ENCODE assay signal across 14 cellular contexts in genomic region chr6:167565884-167566491, GRCh38.
A peak's percentile ranks its signal among the peaks of the same experiment; 100 is the strongest.
DNase-seq lines count a peak whose midpoint lies in the region; ATAC-seq and TF ChIP-seq lines count a peak whose summit lies in the region.
"Had no signal": no experiment of that assay in that cellular context is flagged by ENCODE, and none has a peak within 500 bp of the region (broad histone marks: within the 10 kb centered on the region; RNA-seq: fewer than 3 reads in every experiment).

No MANE protein-coding gene starts in this region.

- no peaks in the 10 kb centered on the region for H3K27me3 ChIP-seq in SJCRH30

- peaks cover 10% of the 10 kb centered on the region for H3K27me3 Mint-ChIP-seq in type B pancreatic cell

- H3K9me3 ChIP-seq in SJCRH30 (replicated peaks) = no peaks in the 10 kb centered on the region

- no peak for TF ChIP-seq CTCF in type B pancreatic cell (conservative IDR thresholded peaks at IDR 0.05)

- H3K4me1 Mint-ChIP-seq in type B pancreatic cell (ENCODE audit: unreplicated experiment) = peaks cover 5% of the 10 kb centered on the region

- ATAC-seq in Right ventricle myocardium superior (ENCODE audit: poor library complexity) (peak; percentile 76), HG02678 (IDR thresholded peaks at IDR 0.05; ENCODE audit: unreplicated experiment) (no peak)

- H3K9me3 Mint-ChIP-seq in type B pancreatic cell = no peaks in the 10 kb centered on the region
- H3K9me3 Mint-ChIP-seq: mesothelial cell of epicardium had no signal

- peak; percentile 89 to 90 for DNase-seq in SJCRH30
- peak; percentile 47 for DNase-seq in Right ventricle myocardium superior
- DNase-seq in lung microvascular endothelial cell (ENCODE audit: low read depth in 2 of 2) = peak; percentile 53 to 79
- peak; percentile 53 for DNase-seq in type B pancreatic cell (ENCODE audit: extremely low spot score, unreplicated experiment)
- no peak for DNase-seq in NCI-H748 (lab: John Stamatoyannopoulos, UW; ENCODE audit: unreplicated experiment)
- DNase-seq in NCI-H146 (lab: John Stamatoyannopoulos, UW) = no peak
- DNase-seq in kidney glomerular epithelial cell (lab: John Stamatoyannopoulos, UW) = no peak
- DNase-seq: effector memory CD4-positive, alpha-beta T cell; MV-4-11; NCI-H510A had no signal

- no peak overlapping the region for H3K27ac Mint-ChIP-seq in type B pancreatic cell
- H3K27ac Mint-ChIP-seq: mesothelial cell of epicardium had no signal

- intact Hi-C loops in Right ventricle myocardium superior (cut with DNase I) = no loop called here

- no peak overlapping the region for H3K4me3 Mint-ChIP-seq in type B pancreatic cell
- H3K4me3 Mint-ChIP-seq: mesothelial cell of epicardium had no signal

- H3K27ac ChIP-seq in SJCRH30 = peak overlapping the region; percentile 71
- H3K27ac ChIP-seq: C4-2B, VCaP had no signal

- no peaks in the 10 kb centered on the region for H3K36me3 Mint-ChIP-seq in type B pancreatic cell

- peak overlapping the region; percentile 29 for H3K4me3 ChIP-seq in SJCRH30

- peaks cover 27% of the 10 kb centered on the region for H3K4me1 ChIP-seq in SJCRH30

- no peaks in the 10 kb centered on the region for H3K36me3 ChIP-seq in SJCRH30

Comparison
In these comparisons a context has a peak if more than half of its experiments do, and no peak if none do; other contexts are left out.
1. DNase-seq: peak in SJCRH30 (2 of 2), Right ventricle myocardium superior (single experiment), lung microvascular endothelial cell (2 of 2) and type B pancreatic cell (single experiment); none in NCI-H748 (single experiment), NCI-H146 (single experiment) and kidney glomerular epithelial cell (single experiment).